Comparison of ENCODE assay signal across 8 cellular contexts in the genomic region with DNA sequence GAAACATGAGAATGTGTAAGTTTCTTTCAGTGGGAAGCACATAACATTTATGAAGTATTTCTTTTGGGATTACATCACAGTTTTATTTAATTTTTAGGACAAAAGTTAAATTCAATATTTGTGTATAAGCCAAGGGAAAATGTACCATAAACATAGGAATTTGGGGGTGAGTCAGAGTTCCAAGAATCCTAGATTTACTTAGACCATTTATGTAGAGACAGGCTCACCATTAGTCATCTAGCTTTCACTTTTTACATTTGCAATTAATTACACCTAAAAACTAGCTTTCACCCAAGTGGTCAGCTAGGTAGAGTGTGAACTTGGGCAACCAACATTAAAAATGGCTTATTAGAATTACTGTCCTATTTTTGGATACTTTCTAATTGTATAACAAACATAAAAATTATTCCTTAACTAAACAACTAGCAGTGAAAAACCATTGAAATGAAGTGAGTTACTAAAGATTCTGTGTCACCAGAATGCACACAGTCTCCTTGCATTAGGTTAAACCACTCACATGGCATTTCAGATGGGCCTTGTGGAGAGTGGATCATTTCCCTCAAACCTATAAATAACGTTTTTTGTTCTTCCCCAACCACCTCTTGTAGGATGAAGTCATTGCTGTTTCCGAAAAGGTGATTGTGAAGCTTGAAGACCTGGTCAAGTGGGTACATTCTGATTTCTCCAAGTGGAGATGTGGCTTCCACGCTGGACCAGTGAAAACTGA. TPM values are rescaled to one million over a fixed set of nuclear protein-coding genes. Genes with fewer than 3 reads are reported as not detected.
DNase-seq lines count a peak whose midpoint lies in the region; ATAC-seq and TF ChIP-seq lines count a peak whose summit lies in the region.

No MANE protein-coding gene starts in this region.

- no peaks in the 10 kb centered on the region for H3K27me3 Mint-ChIP-seq in CD8-positive, alpha-beta memory T cell
- no peaks in the 10 kb centered on the region for H3K27me3 Mint-ChIP-seq in chondrocyte (ENCODE audit: low read depth)

- H3K27ac ChIP-seq in CD8-positive, alpha-beta memory T cell (ENCODE audit: low read depth, low read length): no peak overlapping the region
- H3K27ac ChIP-seq in prostate gland (peak overlapping the region; percentile 66 to 80), body of pancreas (peak overlapping the region in 2 of 4 donors; percentile 20 to 22)

- H3K4me3 ChIP-seq in CD8-positive, alpha-beta memory T cell (ENCODE audit: low read length): no peak overlapping the region
- H3K4me3 ChIP-seq in prostate gland: no peak overlapping the region
- H3K4me3 ChIP-seq in body of pancreas: no peak overlapping the region

- no peak for DNase-seq in CD8-positive, alpha-beta memory T cell
- DNase-seq in OCI-M1 (lab: John Stamatoyannopoulos, UW) (peak; percentile 43), chondrocyte (ENCODE audit: low spot score) (no peak), prostate gland (ENCODE audit: low spot score) (no peak), NCI-H1436 treated with DMSO at 0.1 percent for 48 hours (lab: John Stamatoyannopoulos, UW) (no peak), DMS79 treated with DMSO at 0.1 percent for 48 hours (lab: John Stamatoyannopoulos, UW) (no peak), body of pancreas (no peak), iPS-NIHi7 (ENCODE audit: extremely low spot score) (no peak)

- POLR2A ChIA-PET in CD8-positive, alpha-beta memory T cell (lab: Charles Lee): interaction anchor here (1.0 to 1.4 kb wide), 2 partner anchors 24 to 40 kb away, joined by 4 read pairs; no protein-coding TSS in a partner anchor

- peaks cover 69 to 94% (median 85%) of the 10 kb centered on the region in 3 donors for H3K4me1 Mint-ChIP-seq in CD8-positive, alpha-beta memory T cell
- peaks cover 79% of the 10 kb centered on the region for H3K4me1 Mint-ChIP-seq in chondrocyte (ENCODE audit: low read depth)

- H3K27me3 ChIP-seq in CD8-positive, alpha-beta memory T cell (ENCODE audit: insufficient read depth, low read length, poor library complexity, severe bottlenecking): no peaks in the 10 kb centered on the region
- H3K27me3 ChIP-seq in prostate gland (replicated peaks; ENCODE audit: insufficient read depth) (no peaks in the 10 kb centered on the region), body of pancreas (no peaks in the 10 kb centered on the region)

- no peaks in the 10 kb centered on the region for H3K9me3 ChIP-seq in CD8-positive, alpha-beta memory T cell (ENCODE audit: low read length)
- H3K9me3 ChIP-seq in prostate gland (no peaks in the 10 kb centered on the region), body of pancreas (no peaks in the 10 kb centered on the region)

- H3K36me3 ChIP-seq in CD8-positive, alpha-beta memory T cell (ENCODE audit: insufficient read depth, low read length): no peaks in the 10 kb centered on the region
- H3K36me3 ChIP-seq in prostate gland (no peaks in the 10 kb centered on the region), body of pancreas (replicated peaks in 1 of 2; ENCODE audit: insufficient read depth in 1 of 2, low read depth in 2 of 2) (no peaks in the 10 kb centered on the region)

- H3K36me3 Mint-ChIP-seq in CD8-positive, alpha-beta memory T cell: peaks cover 0 to 27% (median 4%) of the 10 kb centered on the region in 3 donors
- peaks cover 20% of the 10 kb centered on the region for H3K36me3 Mint-ChIP-seq in chondrocyte (ENCODE audit: low read depth)

- ATAC-seq in body of pancreas: no peak

- TF ChIP-seq POLR2A in prostate gland (IDR thresholded peaks at IDR 0.05) (no peak), body of pancreas (IDR thresholded peaks at IDR 0.05) (no peak)

- WGBS in prostate gland: 79% methylated on average over 3 of the region's 3 CpGs
- 79 to 83% methylated on average over 3 of the region's 3 CpGs for WGBS in body of pancreas, 2 donors

- CTCF ChIA-PET in CD8-positive, alpha-beta memory T cell (lab: Charles Lee): interaction anchor here (1.1 to 3.0 kb wide), 4 partner anchors 34 to 100 kb away, joined by 4 to 19 read pairs (median 6); a partner anchor contains a TSS

- intact Hi-C loops in prostate gland (cut with DNase I) (loop anchor here (5.0 kb wide), 2 partner anchors 37 to 48 kb away; a partner anchor contains a TSS), body of pancreas (cut with DNase I) (no loop called here)

- H3K27ac Mint-ChIP-seq in CD8-positive, alpha-beta memory T cell: peak overlapping the region; percentile 64 to 94 (median 90)
- peak overlapping the region; percentile 85 for H3K27ac Mint-ChIP-seq in chondrocyte (ENCODE audit: unreplicated experiment)

- H3K4me3 Mint-ChIP-seq in CD8-positive, alpha-beta memory T cell: peak overlapping the region in 6 of 7 donors; percentile 29 to 64 (median 45)
- H3K4me3 Mint-ChIP-seq in chondrocyte (ENCODE audit: unreplicated experiment): peak overlapping the region; percentile 48

- H3K9me3 Mint-ChIP-seq in CD8-positive, alpha-beta memory T cell: no peaks in the 10 kb centered on the region
- H3K9me3 Mint-ChIP-seq in chondrocyte (ENCODE audit: low read depth): no peaks in the 10 kb centered on the region

- peaks cover 73% of the 10 kb centered on the region for H3K4me1 ChIP-seq in CD8-positive, alpha-beta memory T cell (ENCODE audit: insufficient read depth, low read length)
- peaks cover 8% of the 10 kb centered on the region for H3K4me1 ChIP-seq in prostate gland (replicated peaks)
- peaks cover 29% of the 10 kb centered on the region for H3K4me1 ChIP-seq in body of pancreas

- no peak for TF ChIP-seq CTCF in chondrocyte (IDR thresholded peaks at IDR 0.05)
- no peak for TF ChIP-seq CTCF in prostate gland (IDR thresholded peaks at IDR 0.05)
- no peak for TF ChIP-seq CTCF in body of pancreas (IDR thresholded peaks at IDR 0.05)

RNA-seq across cellular contexts. Expression of a gene that starts 38.2 kb away (rescaled TPM):
- total RNA-seq in CD8-positive, alpha-beta memory T cell: 10 to 100 TPM; 37.1 to 38.4 TPM
- 48.7 TPM for polyA plus RNA-seq in CD8-positive, alpha-beta memory T cell
- total RNA-seq in chondrocyte: 75.2 to 95.2 TPM (median 93.6 TPM) in 3 replicates
- 10 to 100 TPM; 67.9 to 90.1 TPM for total RNA-seq in prostate gland
- total RNA-seq in body of pancreas: 10 to 100 TPM; 16.1 to 17.1 TPM
